Comparison of ENCODE assay signal across 1 cellular context in the genomic region with DNA sequence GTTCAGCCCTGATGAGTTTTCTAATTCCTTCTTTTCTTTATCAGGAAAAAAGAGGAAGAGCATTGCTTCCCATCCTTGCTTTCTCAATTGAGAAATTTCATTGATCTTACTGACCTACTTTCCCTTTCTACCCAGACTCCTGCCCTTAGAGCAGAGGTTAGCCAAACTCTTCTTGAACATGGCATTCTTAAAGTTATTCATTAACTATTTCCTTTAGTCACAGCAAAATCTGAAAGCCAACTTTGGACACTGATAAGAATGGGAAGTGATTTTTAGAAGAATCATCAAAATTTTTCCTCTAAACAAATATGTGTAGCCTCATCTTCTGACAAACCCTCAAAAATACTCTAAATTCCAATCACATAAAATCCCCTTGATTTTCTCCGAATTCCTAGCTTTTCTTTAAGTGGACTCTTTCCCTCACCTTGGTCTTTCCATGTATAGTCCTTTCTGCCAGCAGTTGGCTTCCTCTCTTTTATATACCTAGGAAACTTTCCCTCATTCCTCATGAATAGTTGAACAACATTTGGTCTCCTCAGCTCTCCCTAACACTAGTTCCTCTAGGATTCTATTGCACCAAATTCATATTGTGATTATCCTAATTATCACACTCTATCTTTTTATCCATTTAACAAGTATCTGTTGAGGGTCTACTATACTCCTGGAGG.
A peak's percentile ranks its signal among the peaks of the same experiment; 100 is the strongest.
TF ChIP-seq lines count a peak whose summit lies in the region.

No MANE protein-coding gene starts in this region.

TF ChIP-seq in HepG2, 621 proteins besides CTCF, POLR2A, EP300 and RAD21 (continued from another document):
- TF ChIP-seq, protein P1, sequence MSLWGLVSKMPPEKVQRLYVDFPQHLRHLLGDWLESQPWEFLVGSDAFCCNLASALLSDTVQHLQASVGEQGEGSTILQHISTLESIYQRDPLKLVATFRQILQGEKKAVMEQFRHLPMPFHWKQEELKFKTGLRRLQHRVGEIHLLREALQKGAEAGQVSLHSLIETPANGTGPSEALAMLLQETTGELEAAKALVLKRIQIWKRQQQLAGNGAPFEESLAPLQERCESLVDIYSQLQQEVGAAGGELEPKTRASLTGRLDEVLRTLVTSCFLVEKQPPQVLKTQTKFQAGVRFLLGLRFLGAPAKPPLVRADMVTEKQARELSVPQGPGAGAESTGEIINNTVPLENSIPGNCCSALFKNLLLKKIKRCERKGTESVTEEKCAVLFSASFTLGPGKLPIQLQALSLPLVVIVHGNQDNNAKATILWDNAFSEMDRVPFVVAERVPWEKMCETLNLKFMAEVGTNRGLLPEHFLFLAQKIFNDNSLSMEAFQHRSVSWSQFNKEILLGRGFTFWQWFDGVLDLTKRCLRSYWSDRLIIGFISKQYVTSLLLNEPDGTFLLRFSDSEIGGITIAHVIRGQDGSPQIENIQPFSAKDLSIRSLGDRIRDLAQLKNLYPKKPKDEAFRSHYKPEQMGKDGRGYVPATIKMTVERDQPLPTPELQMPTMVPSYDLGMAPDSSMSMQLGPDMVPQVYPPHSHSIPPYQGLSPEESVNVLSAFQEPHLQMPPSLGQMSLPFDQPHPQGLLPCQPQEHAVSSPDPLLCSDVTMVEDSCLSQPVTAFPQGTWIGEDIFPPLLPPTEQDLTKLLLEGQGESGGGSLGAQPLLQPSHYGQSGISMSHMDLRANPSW (CRISPR knock-in tag; IDR thresholded peaks at IDR 0.05; ENCODE audit: borderline replicate concordance), result peak; percentile 32; the same call in 1 of the 2 replicates
- TF ChIP-seq GATAD2A (CRISPR knock-in tag; IDR thresholded peaks at IDR 0.05) (peak; percentile 93), TP53 (CRISPR knock-in tag; conservative IDR thresholded peaks at IDR 0.05) (no peak), ERF (CRISPR knock-in tag; IDR thresholded peaks at IDR 0.05) (peak; percentile 66; the same call in 1 of the 2 replicates), PBX2 (CRISPR knock-in tag; IDR thresholded peaks at IDR 0.05) (no peak), ZNF724P (CRISPR knock-in tag; IDR thresholded peaks at IDR 0.05; ENCODE audit: borderline replicate concordance) (no peak), HNF4A (CRISPR knock-in tag; IDR thresholded peaks at IDR 0.05) (peak; percentile 93), SNAPC4 (CRISPR knock-in tag; IDR thresholded peaks at IDR 0.05) (no peak), PHF21A (CRISPR knock-in tag; IDR thresholded peaks at IDR 0.05) (peak; percentile 63), ZNF710 (CRISPR knock-in tag; IDR thresholded peaks at IDR 0.05; ENCODE audit: borderline replicate concordance) (peak; percentile 95), TCF7 (IDR thresholded peaks at IDR 0.05; ENCODE audit: low read depth) (peak; percentile 79), MEF2D (CRISPR knock-in tag; IDR thresholded peaks at IDR 0.05) (0 out of 2 replicates have a peak, but pooled peaks have one; percentile 44), NR2F6 (IDR thresholded peaks at IDR 0.05) (peak; percentile 91), NR2F6 (CRISPR knock-in tag; IDR thresholded peaks at IDR 0.05) (peak; percentile 87), THAP9 (CRISPR knock-in tag; IDR thresholded peaks at IDR 0.05; ENCODE audit: borderline replicate concordance) (no peak), ZNF614 (CRISPR knock-in tag; IDR thresholded peaks at IDR 0.05; ENCODE audit: borderline replicate concordance) (peak; percentile 39; the same call in 1 of the 2 replicates), ELF3 (CRISPR knock-in tag; IDR thresholded peaks at IDR 0.05) (peak; percentile 92; the same call in 1 of the 2 replicates), NR2F2 (IDR thresholded peaks at IDR 0.05; ENCODE audit: borderline replicate concordance, low read depth) (peak; percentile 92), ASH2L (IDR thresholded peaks at IDR 0.05; ENCODE audit: insufficient read length, low read depth, low read length) (peak; percentile 74), TARDBP (CRISPR knock-in tag; IDR thresholded peaks at IDR 0.05) (peak; percentile 15; the same call in 1 of the 2 replicates), PITX1 (CRISPR knock-in tag; IDR thresholded peaks at IDR 0.05) (peak; percentile 62; the same call in 1 of the 2 replicates), SOX13 (IDR thresholded peaks at IDR 0.05) (no peak), SOX13 (CRISPR knock-in tag; conservative IDR thresholded peaks at IDR 0.05 in 1 of 2, IDR thresholded peaks at IDR 0.05 in 1 of 2) (peak in 1 of 2 experiments; percentile 88; a peak in 2 of 4 replicates), ZNF841 (CRISPR knock-in tag; IDR thresholded peaks at IDR 0.05; ENCODE audit: borderline replicate concordance) (no peak), ARID3A (IDR thresholded peaks at IDR 0.05; ENCODE audit: low read depth, low read length) (peak; percentile 70), ATF1 (CRISPR knock-in tag; IDR thresholded peaks at IDR 0.05) (peak; percentile 41; the same call in 1 of the 2 replicates), CREM (IDR thresholded peaks at IDR 0.05) (peak; percentile 84), CREM (CRISPR knock-in tag; IDR thresholded peaks at IDR 0.05) (no peak), NKX3-1 (CRISPR knock-in tag; IDR thresholded peaks at IDR 0.05) (0 out of 2 replicates have a peak, but pooled peaks have one; percentile 27)
- TF ChIP-seq, protein P2, sequence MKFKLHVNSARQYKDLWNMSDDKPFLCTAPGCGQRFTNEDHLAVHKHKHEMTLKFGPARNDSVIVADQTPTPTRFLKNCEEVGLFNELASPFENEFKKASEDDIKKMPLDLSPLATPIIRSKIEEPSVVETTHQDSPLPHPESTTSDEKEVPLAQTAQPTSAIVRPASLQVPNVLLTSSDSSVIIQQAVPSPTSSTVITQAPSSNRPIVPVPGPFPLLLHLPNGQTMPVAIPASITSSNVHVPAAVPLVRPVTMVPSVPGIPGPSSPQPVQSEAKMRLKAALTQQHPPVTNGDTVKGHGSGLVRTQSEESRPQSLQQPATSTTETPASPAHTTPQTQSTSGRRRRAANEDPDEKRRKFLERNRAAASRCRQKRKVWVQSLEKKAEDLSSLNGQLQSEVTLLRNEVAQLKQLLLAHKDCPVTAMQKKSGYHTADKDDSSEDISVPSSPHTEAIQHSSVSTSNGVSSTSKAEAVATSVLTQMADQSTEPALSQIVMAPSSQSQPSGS (CRISPR knock-in tag; IDR thresholded peaks at IDR 0.05), result peak; percentile 57
- TF ChIP-seq, protein P3, sequence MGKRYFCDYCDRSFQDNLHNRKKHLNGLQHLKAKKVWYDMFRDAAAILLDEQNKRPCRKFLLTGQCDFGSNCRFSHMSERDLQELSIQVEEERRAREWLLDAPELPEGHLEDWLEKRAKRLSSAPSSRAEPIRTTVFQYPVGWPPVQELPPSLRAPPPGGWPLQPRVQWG (CRISPR knock-in tag; IDR thresholded peaks at IDR 0.05; ENCODE audit: borderline replicate concordance, low read depth), result no peak
TF ChIP-seq in HepG2: peak in this region for 100.
